In the genomic region with DNA sequence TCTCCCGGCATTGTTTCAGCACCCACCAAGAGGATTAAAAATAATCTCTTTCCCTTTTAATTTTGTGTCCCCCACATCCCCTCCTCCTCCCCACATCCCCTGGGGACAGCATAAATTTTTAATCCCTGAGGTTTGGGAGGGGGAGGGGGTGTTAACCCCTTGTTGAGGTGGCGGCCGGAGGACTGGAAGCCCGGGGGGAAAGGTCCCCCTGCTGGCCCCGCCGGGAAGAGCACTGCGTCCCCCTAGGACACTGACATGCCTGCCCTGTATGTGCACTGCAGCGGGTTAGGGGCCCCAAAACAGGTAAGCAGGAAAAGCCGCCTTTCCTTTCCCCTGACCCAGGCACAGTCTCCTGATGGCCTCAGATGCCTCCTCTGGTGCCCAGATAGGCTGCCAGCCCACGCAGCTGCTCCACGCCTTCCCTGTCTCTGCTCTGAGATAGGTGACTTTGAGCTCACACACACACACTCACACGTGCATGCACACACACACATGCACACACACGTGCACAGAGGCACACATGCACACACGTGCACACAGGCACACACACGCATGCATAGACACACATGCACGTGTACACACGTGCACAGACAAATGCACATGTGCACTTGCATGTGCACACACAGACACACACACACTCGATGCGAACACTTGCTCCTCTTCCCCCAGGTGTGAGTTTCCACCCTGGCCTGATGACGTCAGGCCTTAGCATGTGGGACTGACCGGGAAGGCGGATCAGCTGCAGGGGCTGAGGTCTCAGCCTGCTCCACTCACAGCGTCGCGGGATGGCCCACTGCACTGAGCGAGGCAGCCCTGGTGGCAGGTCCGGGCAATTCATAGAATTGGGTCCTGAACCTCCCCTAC, we compare ENCODE assay signal across 9 cellular contexts. TPM values are rescaled to one million over a fixed set of nuclear protein-coding genes. Genes with fewer than 3 reads are reported as not detected.
A peak's percentile ranks its signal among the peaks of the same experiment; 100 is the strongest.
DNase-seq lines count a peak whose midpoint lies in the region; ATAC-seq lines count a peak whose summit lies in the region.
"Had no signal": no experiment of that assay in that cellular context is flagged by ENCODE, and none has a peak within 500 bp of the region (broad histone marks: within the 10 kb centered on the region; RNA-seq: fewer than 3 reads in every experiment).

No MANE protein-coding gene starts in this region.

- ATAC-seq in HG02759 (IDR thresholded peaks at IDR 0.05; ENCODE audit: unreplicated experiment), result peak; percentile 85
- peak; percentile 49 to 52 for ATAC-seq in naive thymus-derived CD8-positive, alpha-beta T cell
- no peak for ATAC-seq in HG03135 (IDR thresholded peaks at IDR 0.05; ENCODE audit: unreplicated experiment)

- H3K36me3 Mint-ChIP-seq in dendritic cell treated with granulocyte-macrophage colony-stimulating factor and Interleukin-4, amounts not matched to agents 40 ng/mL and 50 ng/mL, for 4 days (ENCODE audit: low read depth), result no peaks in the 10 kb centered on the region
- no peaks in the 10 kb centered on the region for H3K36me3 Mint-ChIP-seq in naive thymus-derived CD8-positive, alpha-beta T cell

- POLR2A ChIA-PET in naive thymus-derived CD8-positive, alpha-beta T cell (lab: Charles Lee), result interaction anchor here (0.7 kb wide), 1 partner anchor 64 kb away, joined by 3 read pairs; no protein-coding TSS in a partner anchor

- peak; percentile 12 for DNase-seq in DMS114 treated with DMSO at 0.1 percent for 48 hours (lab: John Stamatoyannopoulos, UW; ENCODE audit: unreplicated experiment)
- DNase-seq in RPMI7951 (ENCODE audit: low read depth), result peak; percentile 5
- DNase-seq in naive thymus-derived CD8-positive, alpha-beta T cell, result peak in 4 of 10 donors; percentile 5 to 30 (median 10)
- no peak for DNase-seq in inferior parietal cortex (ENCODE audit: extremely low spot score)
- no peak for DNase-seq in midbrain (lab: John Stamatoyannopoulos, UW)

- intact Hi-C loops in dendritic cell treated with granulocyte-macrophage colony-stimulating factor and Interleukin-4, amounts not matched to agents 40 ng/mL and 50 ng/mL, for 4 days (cut with micrococcal nuclease), result no loop called here

- H3K27ac Mint-ChIP-seq in dendritic cell treated with granulocyte-macrophage colony-stimulating factor and Interleukin-4, amounts not matched to agents 40 ng/mL and 50 ng/mL, for 4 days, result no peak overlapping the region
- H3K27ac Mint-ChIP-seq in naive thymus-derived CD8-positive, alpha-beta T cell, result peak overlapping the region in 1 of 10 donors; percentile 45

- peaks cover 89% of the 10 kb centered on the region for H3K27me3 Mint-ChIP-seq in dendritic cell treated with granulocyte-macrophage colony-stimulating factor and Interleukin-4, amounts not matched to agents 40 ng/mL and 50 ng/mL, for 4 days
- H3K27me3 Mint-ChIP-seq in naive thymus-derived CD8-positive, alpha-beta T cell, result peaks cover 50 to 97% (median 72%) of the 10 kb centered on the region in 5 donors

- peaks cover 25% of the 10 kb centered on the region for H3K4me1 Mint-ChIP-seq in dendritic cell treated with granulocyte-macrophage colony-stimulating factor and Interleukin-4, amounts not matched to agents 40 ng/mL and 50 ng/mL, for 4 days (ENCODE audit: low read depth)
- H3K4me1 Mint-ChIP-seq in naive thymus-derived CD8-positive, alpha-beta T cell, result peaks cover 11 to 19% (median 15%) of the 10 kb centered on the region in 4 donors

- H3K4me3 Mint-ChIP-seq in dendritic cell treated with granulocyte-macrophage colony-stimulating factor and Interleukin-4, amounts not matched to agents 40 ng/mL and 50 ng/mL, for 4 days, result peak overlapping the region; percentile 61
- peak overlapping the region; percentile 41 to 84 (median 68) for H3K4me3 Mint-ChIP-seq in naive thymus-derived CD8-positive, alpha-beta T cell

- H3K9me3 Mint-ChIP-seq in dendritic cell treated with granulocyte-macrophage colony-stimulating factor and Interleukin-4, amounts not matched to agents 40 ng/mL and 50 ng/mL, for 4 days, result no peaks in the 10 kb centered on the region
- peaks cover 0 to 2% (median 0%) of the 10 kb centered on the region in 9 donors for H3K9me3 Mint-ChIP-seq in naive thymus-derived CD8-positive, alpha-beta T cell

RNA-seq across cellular contexts. Expression of gene CNPY1, which starts 12.3 kb away (rescaled TPM):
- not detected in 2 replicates for total RNA-seq in RPMI7951 (2014; rRNA removed; shearing (Covaris generic))
- not detected for total RNA-seq in naive thymus-derived CD8-positive, alpha-beta T cell
- polyA plus RNA-seq in naive thymus-derived CD8-positive, alpha-beta T cell, result not detected
- total RNA-seq: SJSA1 had no signal

Comparison
In these comparisons a context has a peak if more than half of its experiments do, and no peak if none do; other contexts are left out.
1. DNase-seq: peak in DMS114 treated with DMSO at 0.1 percent for 48 hours (single experiment) and RPMI7951 (single experiment); none in inferior parietal cortex (single experiment) and midbrain (single experiment).